In the genomic region with DNA sequence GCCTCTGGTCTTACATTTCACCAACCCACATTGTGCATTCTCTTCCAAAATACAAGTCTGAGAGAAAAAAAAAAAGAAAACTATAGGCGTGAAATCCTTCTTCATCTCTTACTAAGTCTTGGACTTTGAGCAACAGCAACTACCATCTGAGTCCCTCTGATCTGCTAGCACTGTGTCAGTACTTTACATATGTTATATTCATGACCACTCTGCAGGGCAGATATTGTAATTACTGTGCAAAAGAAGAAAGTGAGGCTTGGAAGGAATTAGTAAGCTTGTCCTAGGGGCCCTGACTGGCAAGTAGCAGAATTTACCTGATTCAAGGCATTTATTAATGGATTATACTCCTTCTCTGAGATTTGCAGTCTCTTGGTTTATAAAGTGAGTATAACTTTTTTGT, we compare ENCODE assay signal across 23 cellular contexts.
"Had no signal": no experiment of that assay in that cellular context is flagged by ENCODE, and none has a peak within 500 bp of the region (broad histone marks: within the 10 kb centered on the region; RNA-seq: fewer than 3 reads in every experiment).

No MANE protein-coding gene starts in this region.

- H3K36me3 Mint-ChIP-seq: brain, WTC11 had no signal

- H3K36me3 ChIP-seq: SJSA1 had no signal

- ATAC-seq: activated CD8-positive, alpha-beta T cell treated with anti-CD3 and anti-CD28 coated beads for 36 hours; HepG2; PC-3; SK-N-SH treated with all-trans-retinoic acid at 6 μM for 48 hours; WTC11 had no signal

- H3K27ac ChIP-seq: SJSA1 had no signal

- H3K9me3 ChIP-seq: SJSA1 had no signal

- H3K9me3 Mint-ChIP-seq: activated CD8-positive, alpha-beta T cell treated with anti-CD3 and anti-CD28 coated beads for 36 hours; activated T-helper 2 cell treated with anti-CD3 and anti-CD28 coated beads, Interferon-gamma antibody, Interleukin-2, Interleukin-4, amounts not matched to agents 10 μg/mL and 5 μg/mL and 100 μg/mL, durations not matched to agents 14 hours and 24 hours and 36 hours; brain; central memory CD8-positive, alpha-beta T cell; WTC11 had no signal

- DNase-seq: activated CD8-positive, alpha-beta memory T cell treated with anti-CD3 and anti-CD28 coated beads, Interleukin-2, amount 50 U/mL, for 48 hours; activated CD8-positive, alpha-beta T cell treated with anti-CD3 and anti-CD28 coated beads for 36 hours; activated gamma-delta T cell treated with Interleukin-2 at 50 U/mL for 16 hours; activated naive CD4-positive, alpha-beta T cell treated with anti-CD3 and anti-CD28 coated beads, Interleukin-2, amount 10 ng/mL, durations not matched to agents 7 days and 5 days; activated T-cell treated with anti-CD3 and anti-CD28 coated beads, Interleukin-2, amount 50 U/mL, for 48 hours; amygdala; MM.1S; NCI-H1105; NCI-H1436; NCI-H1694 treated with DMSO at 0.1 percent for 48 hours; NCI-H2081; NCI-H510A treated with DMSO at 0.1 percent for 48 hours; NK-92 treated with Interleukin-12 subunit alpha and Interleukin-12 subunit beta, amount 100 ng/mL, for 24 hours; PC-3; SHP77 had no signal

- H3K4me3 Mint-ChIP-seq: brain; central memory CD8-positive, alpha-beta T cell; T-helper 1 cell treated with Interleukin-12 subunit alpha and Interleukin-12 subunit beta and Interleukin-4 antibody, amounts not matched to agents 30 μg/mL and 1 μg/mL, for 36 hours; WTC11 had no signal

- H3K4me3 ChIP-seq: SJSA1 had no signal

- H3K27me3 Mint-ChIP-seq: brain; central memory CD8-positive, alpha-beta T cell had no signal

- H3K27me3 ChIP-seq: SJSA1 had no signal

- H3K27ac Mint-ChIP-seq: activated naive CD4-positive, alpha-beta T cell treated with anti-CD3 and anti-CD28 coated beads, Interleukin-2, amount 10 ng/mL, durations not matched to agents 7 days and 5 days; brain; WTC11 had no signal
